In genomic region chr9:21591221-21592062, GRCh38 we compare ENCODE assay signal across 8 cellular contexts.
DNase-seq lines count a peak whose midpoint lies in the region; ATAC-seq, FAIRE-seq and TF ChIP-seq lines count a peak whose summit lies in the region.

No MANE protein-coding gene starts in this region.

- under 1% methylated on average over 5 of the region's 5 CpGs for WGBS in A549 (ENCODE audit: missing lambda C conversion rate)

- H3K4me3 ChIP-seq in A549 (peak overlapping the region; percentile 49), Peyer's patch (no peak overlapping the region)

- TF ChIP-seq EP300 in A549 (IDR thresholded peaks at IDR 0.05) = peak; percentile 93 to 98

- CTCF ChIA-PET in A549 (lab: Yijun Ruan, JAX) = interaction anchor here (0.9 to 2.0 kb wide), 5 partner anchors 10 to 197 kb away, joined by 3 to 6 read pairs (median 3); no protein-coding TSS in a partner anchor

- H3K9me3 ChIP-seq in A549 = 0 out of 3 replicates have a peak, but pooled peaks cover 8% of the 10 kb centered on the region
- no peaks in the 10 kb centered on the region for H3K9me3 ChIP-seq in Peyer's patch

- peak overlapping the region; percentile 11 for H3K4me3 Mint-ChIP-seq in activated naive CD8-positive, alpha-beta T cell treated with anti-CD3 and anti-CD28 coated beads, Interleukin-2, amount 10 ng/mL, durations not matched to agents 7 days and 5 days

- H3K4me1 Mint-ChIP-seq in activated naive CD8-positive, alpha-beta T cell treated with anti-CD3 and anti-CD28 coated beads, Interleukin-2, amount 10 ng/mL, durations not matched to agents 7 days and 5 days = peaks cover 13% of the 10 kb centered on the region

- H3K4me1 ChIP-seq in A549 = peaks cover 59% of the 10 kb centered on the region
- no peaks in the 10 kb centered on the region for H3K4me1 ChIP-seq in Peyer's patch

- peak overlapping the region; percentile 10 for H3K27ac Mint-ChIP-seq in activated naive CD8-positive, alpha-beta T cell treated with anti-CD3 and anti-CD28 coated beads, Interleukin-2, amount 10 ng/mL, durations not matched to agents 7 days and 5 days

- TF ChIP-seq POLR2A in A549 (IDR thresholded peaks at IDR 0.05; ENCODE audit: low read length) (peak; percentile 38; the same call in 1 of the 2 replicates), Peyer's patch (IDR thresholded peaks at IDR 0.05) (no peak)

- H3K27me3 Mint-ChIP-seq in activated naive CD8-positive, alpha-beta T cell treated with anti-CD3 and anti-CD28 coated beads, Interleukin-2, amount 10 ng/mL, durations not matched to agents 7 days and 5 days = no peaks in the 10 kb centered on the region

- DNase-seq in A549 (ENCODE audit: low read depth in 1 of 2, low spot score in 1 of 2) = peak; percentile 74 to 99
- DNase-seq in Peyer's patch = peak in 2 of 3 donors; percentile 56 to 81
- DNase-seq in activated naive CD8-positive, alpha-beta T cell treated with anti-CD3 and anti-CD28 coated beads, Interleukin-2, amount 10 ng/mL, durations not matched to agents 7 days and 5 days = no peak
- DNase-seq in iPS-NIHi11 (ENCODE audit: low spot score) = peak; percentile 58
- DNase-seq in stimulated activated CD4-positive, alpha-beta T cell treated with anti-CD3 and anti-CD28 coated beads, TNF-alpha, amount 100 ng/mL, for 24 hours (ENCODE audit: low read depth in 3 of 3) = peak; percentile 32 to 58 (median 33)
- no peak for DNase-seq in SHP77 (lab: John Stamatoyannopoulos, UW)
- no peak for DNase-seq in GM19239 (ENCODE audit: insufficient read length, low spot score)

- no peak for TF ChIP-seq CTCF in A549 (IDR thresholded peaks at IDR 0.05)
- no peak for TF ChIP-seq CTCF in Peyer's patch (IDR thresholded peaks at IDR 0.05)

- no peaks in the 10 kb centered on the region for H3K9me3 Mint-ChIP-seq in activated naive CD8-positive, alpha-beta T cell treated with anti-CD3 and anti-CD28 coated beads, Interleukin-2, amount 10 ng/mL, durations not matched to agents 7 days and 5 days

- POLR2A ChIA-PET in A549 (lab: Yijun Ruan, JAX) = interaction anchor here (0.7 to 3.1 kb wide), 18 partner anchors 8 to 256 kb away, joined by 3 to 61 read pairs (median 6); partner anchors contain the start of genes KLHL9 and MTAP
- POLR2A ChIA-PET in activated naive CD8-positive, alpha-beta T cell treated with anti-CD3 and anti-CD28 coated beads, Interleukin-2, amount 10 ng/mL, durations not matched to agents 7 days and 5 days (lab: Charles Lee) = no interaction called here

- peak; percentile 99 for FAIRE-seq in A549 (lab: Jason Lieb, UNC)
- no peak for FAIRE-seq in GM19239 (lab: Jason Lieb, UNC)

- ATAC-seq in A549 (peak; percentile 94 to 99), GM21723 (IDR thresholded peaks at IDR 0.05; ENCODE audit: unreplicated experiment) (peak; percentile 68)
- peak; percentile 93 for ATAC-seq in activated naive CD8-positive, alpha-beta T cell treated with anti-CD3 and anti-CD28 coated beads, Interleukin-2, amount 10 ng/mL, durations not matched to agents 7 days and 5 days (ENCODE audit: low read depth)

- no peaks in the 10 kb centered on the region for H3K36me3 ChIP-seq in Peyer's patch

- peak overlapping the region; percentile 96 for H3K4me2 ChIP-seq in A549

- H3K27ac ChIP-seq in A549 (peak overlapping the region; percentile 91 to 93), Peyer's patch (no peak overlapping the region)

- no peaks in the 10 kb centered on the region for H3K36me3 Mint-ChIP-seq in activated naive CD8-positive, alpha-beta T cell treated with anti-CD3 and anti-CD28 coated beads, Interleukin-2, amount 10 ng/mL, durations not matched to agents 7 days and 5 days

- H3K27me3 ChIP-seq in Peyer's patch = no peaks in the 10 kb centered on the region

- TF ChIP-seq RAD21 in A549 (conservative IDR thresholded peaks at IDR 0.05 in 1 of 2, IDR thresholded peaks at IDR 0.05 in 1 of 2) = peak; percentile 36 to 63

TF ChIP-seq in A549, 52 proteins besides CTCF, POLR2A, EP300 and RAD21 (continues in another document):
- TF ChIP-seq SMC3 (IDR thresholded peaks at IDR 0.05) = peak; percentile 50
- TF ChIP-seq BCL3 (IDR thresholded peaks at IDR 0.05) = peak; percentile 96
- peak; percentile 96 for TF ChIP-seq TP53 (CRISPR knock-in tag; IDR thresholded peaks at IDR 0.05)
- TF ChIP-seq NFE2L2 (conservative IDR thresholded peaks at IDR 0.05; ENCODE audit: low read length) = peak; percentile 96
- peak; percentile 98 for TF ChIP-seq TFCP2L1 (CRISPR knock-in tag; IDR thresholded peaks at IDR 0.05)
- TF ChIP-seq FOSL2 (IDR thresholded peaks at IDR 0.05) = peak; percentile 98
- TF ChIP-seq FOSL2 (CRISPR knock-in tag; IDR thresholded peaks at IDR 0.05) = peak; percentile 99
- TF ChIP-seq HOXB5 (CRISPR knock-in tag; IDR thresholded peaks at IDR 0.05) = peak; percentile 54; the same call in 1 of the 2 replicates
- no peak for TF ChIP-seq RCOR1 (IDR thresholded peaks at IDR 0.05; ENCODE audit: low read depth, low read length)
- 0 out of 2 replicates have a peak, but pooled peaks have one; percentile 38 for TF ChIP-seq ZSCAN20 (CRISPR knock-in tag; IDR thresholded peaks at IDR 0.05)
- peak; percentile 98 to 100 for TF ChIP-seq JUN (IDR thresholded peaks at IDR 0.05)
- TF ChIP-seq MAX (IDR thresholded peaks at IDR 0.05) = peak; percentile 89
- peak; percentile 100 for TF ChIP-seq MAFK (IDR thresholded peaks at IDR 0.05; ENCODE audit: partially characterized antibody)
- TF ChIP-seq GATA3 (IDR thresholded peaks at IDR 0.05; ENCODE audit: borderline replicate concordance) = peak; percentile 94
- TF ChIP-seq EHMT2 (IDR thresholded peaks at IDR 0.05; ENCODE audit: low read depth) = no peak
- no peak for TF ChIP-seq CHD2 (IDR thresholded peaks at IDR 0.05; ENCODE audit: low read length, partially characterized antibody)
- peak; percentile 98 for TF ChIP-seq RARB (CRISPR knock-in tag; IDR thresholded peaks at IDR 0.05)
- TF ChIP-seq RFX5 (IDR thresholded peaks at IDR 0.05) = peak; percentile 70; the same call in 1 of the 2 replicates
- TF ChIP-seq EHF (CRISPR knock-in tag; IDR thresholded peaks at IDR 0.05) = peak; percentile 81; the same call in 1 of the 2 replicates
- peak; percentile 96 for TF ChIP-seq JUNB (IDR thresholded peaks at IDR 0.05)
- peak; percentile 99 for TF ChIP-seq HOXA7 (CRISPR knock-in tag; IDR thresholded peaks at IDR 0.05)
- TF ChIP-seq HDAC2 (IDR thresholded peaks at IDR 0.05) = no peak
- no peak for TF ChIP-seq USF2 (IDR thresholded peaks at IDR 0.05)
- TF ChIP-seq CEBPB (IDR thresholded peaks at IDR 0.05) = peak; percentile 97 to 99
- TF ChIP-seq FOSB (CRISPR knock-in tag; IDR thresholded peaks at IDR 0.05) = peak; percentile 98
- peak; percentile 80; the same call in 1 of the 2 replicates for TF ChIP-seq ZNF302 (CRISPR knock-in tag; IDR thresholded peaks at IDR 0.05)
- no peak; the same call in 1 of the 2 replicates for TF ChIP-seq PBX3 (IDR thresholded peaks at IDR 0.05)
- TF ChIP-seq ATOH8 (CRISPR knock-in tag; IDR thresholded peaks at IDR 0.05; ENCODE audit: low read depth) = peak; percentile 82; the same call in 1 of the 2 replicates

Comparison
In these comparisons a context has a peak if more than half of its experiments do, and no peak if none do; other contexts are left out.
1. DNase-seq: peak in A549 (2 of 2), Peyer's patch (2 of 3), iPS-NIHi11 (single experiment) and stimulated activated CD4-positive, alpha-beta T cell treated with anti-CD3 and anti-CD28 coated beads, TNF-alpha, amount 100 ng/mL, for 24 hours (3 of 3); none in activated naive CD8-positive, alpha-beta T cell treated with anti-CD3 and anti-CD28 coated beads, Interleukin-2, amount 10 ng/mL, durations not matched to agents 7 days and 5 days (single experiment), SHP77 (0 of 2) and GM19239 (single experiment).
2. H3K27ac ChIP-seq: peak in A549 (2 of 2); none in Peyer's patch (0 of 4).
3. Peak in every context shown above with its lines, with median percentiles within 50 percentile points of each other: ATAC-seq.